Comparison of ENCODE assay signal across 28 cellular contexts in genomic region chr12:73226585-73226984, GRCh38.
"Had no signal": no experiment of that assay in that cellular context is flagged by ENCODE, and none has a peak within 500 bp of the region (broad histone marks: within the 10 kb centered on the region; RNA-seq: fewer than 3 reads in every experiment).

No MANE protein-coding gene starts in this region.

- H3K4me3 ChIP-seq: heart right ventricle, hepatocyte, left lung, lung, mucosa of descending colon, pancreas, psoas muscle, right atrium auricular region, skin epidermis, stomach, testis, thyroid gland, transverse colon, upper lobe of left lung, vagina had no signal

- DNase-seq: heart right ventricle; islet precursor cell; left cardiac atrium; left lung; midbrain; mucosa of descending colon; naive thymus-derived CD4-positive, alpha-beta T cell; nucleus accumbens; pancreas; posterior cingulate gyrus; psoas muscle; stimulated activated CD4-positive, alpha-beta T cell treated with anti-CD3 and anti-CD28 coated beads, Interleukin-12 subunit alpha, Interleukin-12 subunit beta, amount 100 ng/mL, for 4 hours; stimulated activated CD4-positive, alpha-beta T cell treated with anti-CD3 and anti-CD28 coated beads, Interleukin-15, amount 100 ng/mL, for 24 hours; stimulated activated CD4-positive, alpha-beta T cell treated with anti-CD3 and anti-CD28 coated beads, Interleukin-2, amount 100 ng/mL, for 24 hours; stimulated activated CD4-positive, alpha-beta T cell treated with anti-CD3 and anti-CD28 coated beads, Interleukin-4, amount 100 ng/mL, for 1 hour; stimulated activated naive B cell treated with anti-CD40 and anti-IgM and Interleukin-4, amounts not matched to agents 10 μg/mL and 1 μg/mL and 100 μg/mL, for 72 hours; stimulated activated naive CD8-positive, alpha-beta T cell treated with anti-CD3 and anti-CD28 coated beads, Interleukin-15, Interleukin-2, amounts not matched to agents 100 U/mL and 50 U/mL, for 24 hours; stomach; testis; thyroid gland; transverse colon; upper lobe of left lung had no signal

- H2AFZ ChIP-seq: hepatocyte had no signal

- H3K79me2 ChIP-seq: hepatocyte had no signal

- ATAC-seq: heart right ventricle; left cardiac atrium; left lung; mucosa of descending colon; naive thymus-derived CD4-positive, alpha-beta T cell; pancreas; psoas muscle; sciatic nerve; stimulated activated naive B cell treated with anti-CD40 and anti-IgM and Interleukin-4, amounts not matched to agents 10 μg/mL and 1 μg/mL and 100 μg/mL, for 72 hours; stimulated activated naive CD8-positive, alpha-beta T cell treated with anti-CD3 and anti-CD28 coated beads, Interleukin-15, Interleukin-2, amounts not matched to agents 100 U/mL and 50 U/mL, for 24 hours had no signal

- H3K4me1 ChIP-seq: heart right ventricle, left lung, pancreas, psoas muscle, right atrium auricular region, stomach, testis, thyroid gland, transverse colon, upper lobe of left lung, vagina had no signal

- H3K27ac ChIP-seq: heart right ventricle, hepatocyte, left lung, pancreas, psoas muscle, right atrium auricular region, skin epidermis, stomach, testis, thyroid gland, transverse colon, upper lobe of left lung, vagina had no signal

- H3K9me3 ChIP-seq: pancreas, psoas muscle, right atrium auricular region, testis, thyroid gland, upper lobe of left lung, vagina had no signal

- H3K4me2 ChIP-seq: hepatocyte had no signal

- H3K36me3 ChIP-seq: heart right ventricle, left lung, pancreas, right atrium auricular region, stomach, thyroid gland, transverse colon, upper lobe of left lung, vagina had no signal

- H3K27me3 ChIP-seq: heart right ventricle, hepatocyte, left lung, pancreas, right atrium auricular region, stomach, testis, thyroid gland, transverse colon, upper lobe of left lung, vagina had no signal
